Comparison of ENCODE assay signal across 18 cellular contexts in the genomic region with DNA sequence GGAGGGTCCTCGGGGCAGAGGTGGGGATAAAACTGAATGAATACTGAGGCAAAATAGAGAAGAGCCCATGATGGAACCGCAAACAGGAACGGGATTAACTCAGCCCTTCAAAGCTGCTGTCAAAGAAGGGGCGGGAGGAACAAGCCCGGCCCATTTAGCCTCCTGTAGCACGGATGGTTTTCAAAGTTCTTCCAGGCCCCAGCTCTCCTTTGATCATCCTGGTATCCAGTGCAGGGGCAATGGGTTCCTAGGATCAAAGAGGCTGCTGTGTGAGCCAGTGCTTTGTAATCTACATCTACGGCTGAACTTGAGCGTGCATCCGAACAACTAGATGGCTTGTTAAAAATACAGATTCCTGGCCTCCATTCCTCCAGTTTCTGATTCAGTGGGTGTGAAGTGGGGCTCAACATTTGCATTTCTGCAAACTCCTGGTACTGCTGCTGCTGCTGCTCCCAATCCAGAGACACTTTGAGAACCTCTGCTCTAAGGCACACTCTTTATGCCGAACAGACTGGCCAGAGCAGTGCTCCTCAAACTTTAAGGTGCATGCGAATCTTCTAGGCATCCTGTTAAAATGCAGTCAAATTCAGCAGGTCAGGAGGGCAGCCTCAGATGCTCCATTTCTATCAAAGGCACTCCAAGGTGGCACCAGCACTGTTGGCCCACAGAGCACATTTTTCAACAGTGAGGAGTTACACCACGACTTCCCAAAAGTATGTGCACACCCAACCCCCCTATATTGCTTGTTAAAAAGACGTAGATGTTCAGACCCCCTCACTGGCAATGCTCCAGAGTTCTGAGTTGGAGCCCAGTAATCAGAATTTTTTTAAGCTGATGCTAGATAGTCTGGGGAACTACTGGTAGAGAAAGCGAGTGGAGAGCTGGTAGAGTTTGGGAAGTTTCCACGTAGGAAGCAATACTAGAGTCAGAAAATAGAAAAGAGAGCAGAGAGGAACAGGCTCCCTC. TPM values are rescaled to one million over a fixed set of nuclear protein-coding genes. Genes with fewer than 3 reads are reported as not detected.
A peak's percentile ranks its signal among the peaks of the same experiment; 100 is the strongest.
DNase-seq lines count a peak whose midpoint lies in the region; ATAC-seq and TF ChIP-seq lines count a peak whose summit lies in the region.
"Had no signal": no experiment of that assay in that cellular context is flagged by ENCODE, and none has a peak within 500 bp of the region (broad histone marks: within the 10 kb centered on the region; RNA-seq: fewer than 3 reads in every experiment).

No MANE protein-coding gene starts in this region.

- H3K27me3 ChIP-seq in gastrocnemius medialis (peaks cover 0 to 4% (median 0%) of the 10 kb centered on the region in 3 donors), PC-9 (ENCODE audit: insufficient read depth, low read depth) (peaks cover 10% of the 10 kb centered on the region; the same call in 1 of the 2 replicates), neuronal stem cell (ENCODE audit: control insufficient read depth in 3 of 3, insufficient read depth in 3 of 3, low read depth in 1 of 3, low read length in 3 of 3) (peaks cover 0 to 30% (median 3%) of the 10 kb centered on the region in 3 experiments)
- H3K27me3 ChIP-seq: BLaER1 treated with 17β-estradiol and CSF1 and Interleukin-3, amounts not matched to agents 10 nM and 100 nM; Peyer's patch had no signal

- H3K4me3 Mint-ChIP-seq in chondrocyte (ENCODE audit: unreplicated experiment), result no peak overlapping the region
- H3K4me3 Mint-ChIP-seq: activated naive CD4-positive, alpha-beta T cell treated with anti-CD3 and anti-CD28 coated beads for 36 hours; endodermal cell; H9 had no signal

- no peak overlapping the region for H2BK120ac ChIP-seq in neuronal stem cell (ENCODE audit: low read depth, low read length)

- no peak overlapping the region for H4K8ac ChIP-seq in neuronal stem cell (ENCODE audit: low read depth, low read length)

- H3K4ac ChIP-seq in neuronal stem cell (ENCODE audit: low read length), result no peak overlapping the region

- peak; percentile 56 for DNase-seq in ELF-1 (ENCODE audit: low read depth, low spot score)
- peak; percentile 65 for DNase-seq in NCI-H226
- DNase-seq in coronary artery (ENCODE audit: low spot score), result peak; percentile 65
- no peak for DNase-seq in gastrocnemius medialis
- DNase-seq in chondrocyte (ENCODE audit: low spot score), result no peak
- DNase-seq in PC-9, result no peak
- DNase-seq in neuronal stem cell (ENCODE audit: low spot score), result no peak
- DNase-seq in hepatic stellate cell (ENCODE audit: low spot score), result no peak
- DNase-seq: activated naive CD4-positive, alpha-beta T cell treated with anti-CD3 and anti-CD28 coated beads for 36 hours; DND-41; endodermal cell; glutamatergic neuron; H9; midbrain; NCI-H146; Peyer's patch had no signal

- no peak overlapping the region for H3K9ac ChIP-seq in neuronal stem cell (ENCODE audit: low read depth, low read length, poor library complexity)
- H3K9ac ChIP-seq: BLaER1 treated with 17β-estradiol and CSF1 and Interleukin-3, amounts not matched to agents 10 nM and 100 nM; KMS-11 had no signal

- H3K79me1 ChIP-seq in neuronal stem cell (ENCODE audit: low read depth, low read length), result no peaks in the 10 kb centered on the region

- BruUV-seq in PC-9 (replicated peaks; lab: Mats Ljungman, UMichigan), result no TSS peak

- no peak overlapping the region for H3K14ac ChIP-seq in neuronal stem cell (ENCODE audit: low read length)

- no peaks in the 10 kb centered on the region for H3K9me3 Mint-ChIP-seq in chondrocyte (ENCODE audit: low read depth)
- H3K9me3 Mint-ChIP-seq: activated naive CD4-positive, alpha-beta T cell treated with anti-CD3 and anti-CD28 coated beads for 36 hours; endodermal cell; H9 had no signal

- no peak overlapping the region for H3K27ac Mint-ChIP-seq in chondrocyte (ENCODE audit: unreplicated experiment)
- H3K27ac Mint-ChIP-seq: activated naive CD4-positive, alpha-beta T cell treated with anti-CD3 and anti-CD28 coated beads for 36 hours; endodermal cell; H9 had no signal

- no peaks in the 10 kb centered on the region for H3K9me2 ChIP-seq in PC-9 (ENCODE audit: insufficient read depth)

- H2AK5ac ChIP-seq in neuronal stem cell (ENCODE audit: low read depth, low read length), result no peak overlapping the region

- H3K18ac ChIP-seq in neuronal stem cell (ENCODE audit: low read length), result no peak overlapping the region

- H3K4me2 ChIP-seq in PC-9 (no peak overlapping the region), neuronal stem cell (ENCODE audit: insufficient read depth, low read length, poor library complexity, severe bottlenecking) (no peak overlapping the region)
- H3K4me2 ChIP-seq: KMS-11 had no signal

- no peak for ATAC-seq in gastrocnemius medialis

- no peaks in the 10 kb centered on the region for H3K36me3 Mint-ChIP-seq in chondrocyte (ENCODE audit: low read depth)

- no peak overlapping the region for H2BK5ac ChIP-seq in neuronal stem cell (ENCODE audit: low read length)

- no peaks in the 10 kb centered on the region for H3K79me2 ChIP-seq in PC-9 (ENCODE audit: low read depth)

- H3K27me3 Mint-ChIP-seq in chondrocyte (ENCODE audit: low read depth), result peaks cover 1% of the 10 kb centered on the region

- H3K4me3 ChIP-seq in coronary artery (peak overlapping the region; percentile 76), gastrocnemius medialis (peak overlapping the region in 3 of 4 donors; percentile 6 to 66 (median 63)), PC-9 (no peak overlapping the region), neuronal stem cell (ENCODE audit: low read length in 2 of 2) (no peak overlapping the region)
- H3K4me3 ChIP-seq: BLaER1 treated with 17β-estradiol and CSF1 and Interleukin-3, amounts not matched to agents 10 nM and 100 nM; Peyer's patch had no signal

- no peak overlapping the region for H4K91ac ChIP-seq in neuronal stem cell (ENCODE audit: low read depth, low read length, poor library complexity)

- H3K27ac ChIP-seq in coronary artery (peak overlapping the region in 1 of 2 donors; percentile 79), gastrocnemius medialis (peak overlapping the region; percentile 29 to 82 (median 48)), PC-9 (no peak overlapping the region), neuronal stem cell (replicated peaks; ENCODE audit: low read length) (no peak overlapping the region)
- H3K27ac ChIP-seq: BLaER1 treated with 17β-estradiol and CSF1 and Interleukin-3, amounts not matched to agents 10 nM and 100 nM; KMS-11 had no signal

- CTCF ChIA-PET in PC-9 (lab: Charles Lee), result interaction anchor here (2.1 kb wide), 1 partner anchor 131 kb away, joined by 10 read pairs; no protein-coding TSS in a partner anchor

- no peak overlapping the region for H3K23ac ChIP-seq in neuronal stem cell (ENCODE audit: low read depth, low read length, poor library complexity)

- peaks cover 23% of the 10 kb centered on the region for H3K4me1 Mint-ChIP-seq in chondrocyte (ENCODE audit: low read depth)

- no peak overlapping the region for H2BK15ac ChIP-seq in neuronal stem cell (ENCODE audit: low read length)

- WGBS in neuronal stem cell (ENCODE audit: extremely low coverage in 2 of 2, insufficient read length in 2 of 2, insufficient replicate concordance in 1 of 2), 2 donors, result no CpG with 5 or more reads among the region's 15 CpGs

- H2AFZ ChIP-seq in PC-9 (no peak overlapping the region), neuronal stem cell (ENCODE audit: low read length) (no peak overlapping the region)

- no peaks in the 10 kb centered on the region for H3F3A ChIP-seq in PC-9 (ENCODE audit: insufficient read depth, low read depth)

- TF ChIP-seq POLR2A in gastrocnemius medialis (IDR thresholded peaks at IDR 0.05), result no peak

- in situ Hi-C loops in gastrocnemius medialis (cut with MboI; ENCODE audit: low sequenced_read_pairs in 4 of 4), result loop anchor here in 2 of 4 donors (10.0 to 25.0 kb wide), 2 partner anchors 65 to 368 kb away; no protein-coding TSS in a partner anchor

- H3K36me3 ChIP-seq in gastrocnemius medialis, result peaks cover 0 to 11% of the 10 kb centered on the region in 2 donors
- H3K36me3 ChIP-seq in PC-9 (ENCODE audit: low read depth), result no peaks in the 10 kb centered on the region
- peaks cover 0 to 3% of the 10 kb centered on the region in 2 donors for H3K36me3 ChIP-seq in neuronal stem cell (replicated peaks in 1 of 2; ENCODE audit: control insufficient read depth in 2 of 2, insufficient read depth in 2 of 2, low read length in 2 of 2)
- H3K36me3 ChIP-seq: BLaER1 treated with 17β-estradiol and CSF1 and Interleukin-3, amounts not matched to agents 10 nM and 100 nM; Peyer's patch had no signal

- intact Hi-C loops in gastrocnemius medialis (cut with DNase I; ENCODE audit: low total_unique reads) (loop anchor here (5.0 kb wide), 2 partner anchors 363 to 548 kb away; no protein-coding TSS in a partner anchor), PC-9 (cut with micrococcal nuclease; ENCODE audit: unreplicated experiment) (loop anchor here (10.0 kb wide), 2 partner anchors 325 to 365 kb away; no protein-coding TSS in a partner anchor)

- no peaks in the 10 kb centered on the region for H3K9me3 ChIP-seq in gastrocnemius medialis
- no peaks in the 10 kb centered on the region for H3K9me3 ChIP-seq in PC-9 (ENCODE audit: insufficient read depth, low read depth)
- H3K9me3 ChIP-seq in neuronal stem cell (replicated peaks in 1 of 2; ENCODE audit: control insufficient read depth in 2 of 2, insufficient read depth in 1 of 2, low read depth in 1 of 2, low read length in 2 of 2), result peaks cover 0 to 4% of the 10 kb centered on the region in 2 donors
- H3K9me3 ChIP-seq: BLaER1 treated with 17β-estradiol and CSF1 and Interleukin-3, amounts not matched to agents 10 nM and 100 nM; Peyer's patch had no signal

- H2BK12ac ChIP-seq in neuronal stem cell (ENCODE audit: low read length), result no peak overlapping the region

- H4K20me1 ChIP-seq in PC-9 (ENCODE audit: insufficient read depth), result no peaks in the 10 kb centered on the region

- H3K4me1 ChIP-seq in gastrocnemius medialis, result peaks cover 0 to 19% of the 10 kb centered on the region in 2 donors
- no peaks in the 10 kb centered on the region for H3K4me1 ChIP-seq in PC-9 (replicated peaks; ENCODE audit: insufficient read depth)
- peaks cover 0 to 10% of the 10 kb centered on the region in 2 donors for H3K4me1 ChIP-seq in neuronal stem cell (ENCODE audit: control insufficient read depth in 2 of 2, insufficient read depth in 1 of 2, low read depth in 1 of 2, low read length in 2 of 2)
- H3K4me1 ChIP-seq: Peyer's patch had no signal

- TF ChIP-seq CTCF in coronary artery (IDR thresholded peaks at IDR 0.05), result no peak
- no peak for TF ChIP-seq CTCF in gastrocnemius medialis (IDR thresholded peaks at IDR 0.05 in 4 of 5, conservative IDR thresholded peaks at IDR 0.05 in 1 of 5)
- TF ChIP-seq CTCF in chondrocyte (IDR thresholded peaks at IDR 0.05), result no peak
- no peak for TF ChIP-seq CTCF in PC-9 (conservative IDR thresholded peaks at IDR 0.05)

- POLR2A ChIA-PET in PC-9 (lab: Charles Lee; ENCODE audit: unreplicated experiment), result no interaction called here

RNA-seq across cellular contexts. Expression of gene GALNT15, which starts 5.6 kb away (rescaled TPM):
- total RNA-seq in gastrocnemius medialis (10 to 100 TPM; 57.6 to 94.0 (median 79.6) TPM), chondrocyte (0.28 to 1.2 TPM (median 0.40 TPM) in 3 replicates), PC-9 (2021) (not detected in 2 replicates)
- polyA plus RNA-seq in neuronal stem cell (2013, experiment 1 of 2), result 0.07 TPM
- polyA plus RNA-seq in neuronal stem cell (2013, experiment 2 of 2), result 0.06 TPM
- total RNA-seq: activated naive CD4-positive, alpha-beta T cell treated with anti-CD3 and anti-CD28 coated beads for 36 hours had no signal

Comparison
In these comparisons a context has a peak if more than half of its experiments do, and no peak if none do; other contexts are left out.
1. DNase-seq: peak in ELF-1 (single experiment), NCI-H226 (single experiment) and coronary artery (single experiment); none in gastrocnemius medialis (0 of 2), chondrocyte (single experiment), PC-9 (0 of 2), neuronal stem cell (single experiment) and hepatic stellate cell (single experiment).
2. H3K27ac ChIP-seq: peak in gastrocnemius medialis (4 of 4); none in PC-9 (single experiment) and neuronal stem cell (single experiment).
3. H3K4me3 ChIP-seq: peak in coronary artery (single experiment) and gastrocnemius medialis (3 of 4); none in PC-9 (single experiment) and neuronal stem cell (0 of 2).
4. RNA of gene GALNT15, which starts 5.6 kb away (total RNA-seq): 57.6 to 94.0 TPM in gastrocnemius medialis; 0.28 to 1.2 TPM in chondrocyte and not detected in PC-9; every median in the first group is over 10 times any median in the second.